In the genomic region with DNA sequence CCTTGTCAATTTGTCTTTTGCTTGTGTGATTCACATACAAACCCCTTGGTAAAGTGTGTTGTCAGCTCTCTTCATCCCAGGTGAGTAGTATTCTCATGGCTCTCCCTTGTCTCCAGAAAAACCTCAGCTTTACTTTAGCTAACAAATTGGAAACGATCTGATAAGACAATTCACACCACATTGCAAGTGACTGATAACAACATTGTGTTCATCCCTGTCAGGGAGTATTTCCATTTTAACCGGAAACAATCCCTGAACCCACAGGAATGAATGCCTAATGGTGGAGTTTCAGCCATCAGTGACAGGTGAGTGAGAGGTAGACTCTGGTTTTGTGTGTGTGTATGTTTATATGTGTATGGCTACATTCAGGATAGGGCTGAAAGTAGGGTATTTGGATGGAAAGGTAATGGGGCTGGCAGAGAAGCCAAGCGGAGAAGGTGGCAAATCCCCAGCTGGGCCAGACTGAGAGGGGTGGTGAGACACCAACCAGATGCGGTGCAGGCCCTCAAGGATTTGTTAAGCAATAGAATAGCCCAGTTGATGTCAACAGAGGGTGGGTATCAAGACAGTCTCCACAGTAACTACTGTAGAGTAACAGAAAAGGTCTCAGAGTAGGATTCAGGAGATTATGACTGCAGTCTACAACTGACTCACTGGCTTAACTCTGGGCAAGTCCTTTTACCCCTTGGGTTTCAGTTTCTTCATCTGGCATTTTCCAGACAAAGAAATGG, we compare ENCODE assay signal across 1 cellular context.
TF ChIP-seq lines count a peak whose summit lies in the region.

No MANE protein-coding gene starts in this region.

TF ChIP-seq in WTC11, 78 proteins besides CTCF, POLR2A, EP300 and RAD21:
- TF ChIP-seq, protein P1, sequence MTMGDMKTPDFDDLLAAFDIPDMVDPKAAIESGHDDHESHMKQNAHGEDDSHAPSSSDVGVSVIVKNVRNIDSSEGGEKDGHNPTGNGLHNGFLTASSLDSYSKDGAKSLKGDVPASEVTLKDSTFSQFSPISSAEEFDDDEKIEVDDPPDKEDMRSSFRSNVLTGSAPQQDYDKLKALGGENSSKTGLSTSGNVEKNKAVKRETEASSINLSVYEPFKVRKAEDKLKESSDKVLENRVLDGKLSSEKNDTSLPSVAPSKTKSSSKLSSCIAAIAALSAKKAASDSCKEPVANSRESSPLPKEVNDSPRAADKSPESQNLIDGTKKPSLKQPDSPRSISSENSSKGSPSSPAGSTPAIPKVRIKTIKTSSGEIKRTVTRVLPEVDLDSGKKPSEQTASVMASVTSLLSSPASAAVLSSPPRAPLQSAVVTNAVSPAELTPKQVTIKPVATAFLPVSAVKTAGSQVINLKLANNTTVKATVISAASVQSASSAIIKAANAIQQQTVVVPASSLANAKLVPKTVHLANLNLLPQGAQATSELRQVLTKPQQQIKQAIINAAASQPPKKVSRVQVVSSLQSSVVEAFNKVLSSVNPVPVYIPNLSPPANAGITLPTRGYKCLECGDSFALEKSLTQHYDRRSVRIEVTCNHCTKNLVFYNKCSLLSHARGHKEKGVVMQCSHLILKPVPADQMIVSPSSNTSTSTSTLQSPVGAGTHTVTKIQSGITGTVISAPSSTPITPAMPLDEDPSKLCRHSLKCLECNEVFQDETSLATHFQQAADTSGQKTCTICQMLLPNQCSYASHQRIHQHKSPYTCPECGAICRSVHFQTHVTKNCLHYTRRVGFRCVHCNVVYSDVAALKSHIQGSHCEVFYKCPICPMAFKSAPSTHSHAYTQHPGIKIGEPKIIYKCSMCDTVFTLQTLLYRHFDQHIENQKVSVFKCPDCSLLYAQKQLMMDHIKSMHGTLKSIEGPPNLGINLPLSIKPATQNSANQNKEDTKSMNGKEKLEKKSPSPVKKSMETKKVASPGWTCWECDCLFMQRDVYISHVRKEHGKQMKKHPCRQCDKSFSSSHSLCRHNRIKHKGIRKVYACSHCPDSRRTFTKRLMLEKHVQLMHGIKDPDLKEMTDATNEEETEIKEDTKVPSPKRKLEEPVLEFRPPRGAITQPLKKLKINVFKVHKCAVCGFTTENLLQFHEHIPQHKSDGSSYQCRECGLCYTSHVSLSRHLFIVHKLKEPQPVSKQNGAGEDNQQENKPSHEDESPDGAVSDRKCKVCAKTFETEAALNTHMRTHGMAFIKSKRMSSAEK (CRISPR knock-in tag; IDR thresholded peaks at IDR 0.05; ENCODE audit: borderline replicate concordance), result no peak
- no peak for TF ChIP-seq SOX15 (CRISPR knock-in tag; IDR thresholded peaks at IDR 0.05)
- TF ChIP-seq, protein P2, sequence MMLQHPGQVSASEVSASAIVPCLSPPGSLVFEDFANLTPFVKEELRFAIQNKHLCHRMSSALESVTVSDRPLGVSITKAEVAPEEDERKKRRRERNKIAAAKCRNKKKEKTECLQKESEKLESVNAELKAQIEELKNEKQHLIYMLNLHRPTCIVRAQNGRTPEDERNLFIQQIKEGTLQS (CRISPR knock-in tag; conservative IDR thresholded peaks at IDR 0.05), result no peak
- TF ChIP-seq OVOL2 (CRISPR knock-in tag; IDR thresholded peaks at IDR 0.05; ENCODE audit: borderline replicate concordance), result no peak
- TF ChIP-seq, protein P3, sequence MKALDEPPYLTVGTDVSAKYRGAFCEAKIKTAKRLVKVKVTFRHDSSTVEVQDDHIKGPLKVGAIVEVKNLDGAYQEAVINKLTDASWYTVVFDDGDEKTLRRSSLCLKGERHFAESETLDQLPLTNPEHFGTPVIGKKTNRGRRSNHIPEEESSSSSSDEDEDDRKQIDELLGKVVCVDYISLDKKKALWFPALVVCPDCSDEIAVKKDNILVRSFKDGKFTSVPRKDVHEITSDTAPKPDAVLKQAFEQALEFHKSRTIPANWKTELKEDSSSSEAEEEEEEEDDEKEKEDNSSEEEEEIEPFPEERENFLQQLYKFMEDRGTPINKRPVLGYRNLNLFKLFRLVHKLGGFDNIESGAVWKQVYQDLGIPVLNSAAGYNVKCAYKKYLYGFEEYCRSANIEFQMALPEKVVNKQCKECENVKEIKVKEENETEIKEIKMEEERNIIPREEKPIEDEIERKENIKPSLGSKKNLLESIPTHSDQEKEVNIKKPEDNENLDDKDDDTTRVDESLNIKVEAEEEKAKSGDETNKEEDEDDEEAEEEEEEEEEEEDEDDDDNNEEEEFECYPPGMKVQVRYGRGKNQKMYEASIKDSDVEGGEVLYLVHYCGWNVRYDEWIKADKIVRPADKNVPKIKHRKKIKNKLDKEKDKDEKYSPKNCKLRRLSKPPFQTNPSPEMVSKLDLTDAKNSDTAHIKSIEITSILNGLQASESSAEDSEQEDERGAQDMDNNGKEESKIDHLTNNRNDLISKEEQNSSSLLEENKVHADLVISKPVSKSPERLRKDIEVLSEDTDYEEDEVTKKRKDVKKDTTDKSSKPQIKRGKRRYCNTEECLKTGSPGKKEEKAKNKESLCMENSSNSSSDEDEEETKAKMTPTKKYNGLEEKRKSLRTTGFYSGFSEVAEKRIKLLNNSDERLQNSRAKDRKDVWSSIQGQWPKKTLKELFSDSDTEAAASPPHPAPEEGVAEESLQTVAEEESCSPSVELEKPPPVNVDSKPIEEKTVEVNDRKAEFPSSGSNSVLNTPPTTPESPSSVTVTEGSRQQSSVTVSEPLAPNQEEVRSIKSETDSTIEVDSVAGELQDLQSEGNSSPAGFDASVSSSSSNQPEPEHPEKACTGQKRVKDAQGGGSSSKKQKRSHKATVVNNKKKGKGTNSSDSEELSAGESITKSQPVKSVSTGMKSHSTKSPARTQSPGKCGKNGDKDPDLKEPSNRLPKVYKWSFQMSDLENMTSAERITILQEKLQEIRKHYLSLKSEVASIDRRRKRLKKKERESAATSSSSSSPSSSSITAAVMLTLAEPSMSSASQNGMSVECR (CRISPR knock-in tag; IDR thresholded peaks at IDR 0.05; ENCODE audit: borderline replicate concordance), result no peak
- no peak for TF ChIP-seq SMAD3 (CRISPR knock-in tag; IDR thresholded peaks at IDR 0.05; ENCODE audit: borderline replicate concordance)
- TF ChIP-seq, protein P4, sequence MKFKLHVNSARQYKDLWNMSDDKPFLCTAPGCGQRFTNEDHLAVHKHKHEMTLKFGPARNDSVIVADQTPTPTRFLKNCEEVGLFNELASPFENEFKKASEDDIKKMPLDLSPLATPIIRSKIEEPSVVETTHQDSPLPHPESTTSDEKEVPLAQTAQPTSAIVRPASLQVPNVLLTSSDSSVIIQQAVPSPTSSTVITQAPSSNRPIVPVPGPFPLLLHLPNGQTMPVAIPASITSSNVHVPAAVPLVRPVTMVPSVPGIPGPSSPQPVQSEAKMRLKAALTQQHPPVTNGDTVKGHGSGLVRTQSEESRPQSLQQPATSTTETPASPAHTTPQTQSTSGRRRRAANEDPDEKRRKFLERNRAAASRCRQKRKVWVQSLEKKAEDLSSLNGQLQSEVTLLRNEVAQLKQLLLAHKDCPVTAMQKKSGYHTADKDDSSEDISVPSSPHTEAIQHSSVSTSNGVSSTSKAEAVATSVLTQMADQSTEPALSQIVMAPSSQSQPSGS (CRISPR knock-in tag; IDR thresholded peaks at IDR 0.05; ENCODE audit: borderline replicate concordance, low read depth), result no peak
- TF ChIP-seq EMX1 (CRISPR knock-in tag; IDR thresholded peaks at IDR 0.05), result no peak
- TF ChIP-seq ZNF232 (CRISPR knock-in tag; IDR thresholded peaks at IDR 0.05), result no peak
- TF ChIP-seq ESRRA (CRISPR knock-in tag; IDR thresholded peaks at IDR 0.05; ENCODE audit: borderline replicate concordance), result no peak
